Comparison of ENCODE assay signal across 1 cellular context in the genomic region with DNA sequence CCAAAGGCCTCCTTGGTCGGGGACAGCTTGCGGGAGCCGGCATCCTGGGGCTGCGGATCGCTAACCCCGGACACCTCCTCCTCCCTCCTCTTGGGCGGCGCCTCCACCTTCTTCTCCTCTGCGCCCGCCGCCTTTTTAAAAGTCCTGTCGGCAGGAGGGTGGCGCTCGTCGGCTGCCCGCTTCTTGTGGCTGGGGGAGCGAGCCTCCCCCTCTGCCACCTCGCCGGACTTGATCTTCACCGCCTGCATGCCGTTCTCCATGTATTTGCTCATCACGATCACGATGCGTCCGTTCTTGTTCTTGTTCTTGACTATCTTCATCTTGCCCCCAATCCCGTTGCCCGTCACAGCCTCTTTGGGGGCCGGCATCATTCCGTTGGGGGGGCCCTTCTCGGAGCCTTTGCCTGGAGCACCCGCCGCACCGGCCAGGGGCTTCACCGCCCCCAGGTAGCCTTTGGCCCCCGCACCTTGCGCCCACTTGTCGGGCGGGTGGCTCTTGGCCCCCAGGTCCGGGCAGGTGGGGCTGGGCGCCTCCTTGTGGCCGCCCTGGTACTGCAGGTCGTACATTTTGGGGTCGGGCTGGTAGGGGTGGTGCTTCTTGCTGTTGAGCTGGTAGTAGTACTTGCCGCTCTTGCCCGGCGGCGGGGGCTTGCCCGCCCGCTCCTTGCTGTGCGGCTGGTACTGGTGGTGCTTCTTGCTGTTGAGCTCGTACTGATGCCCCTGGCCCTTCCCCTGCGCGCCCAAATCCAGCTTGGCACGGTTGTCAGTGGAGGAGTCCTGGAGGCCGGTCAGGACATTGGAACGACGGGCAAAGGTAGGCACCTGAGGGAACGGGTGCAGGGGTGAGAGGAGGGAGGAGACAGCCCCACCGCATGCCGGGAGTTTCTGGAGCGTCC.
TF ChIP-seq lines count a peak whose summit lies in the region.

No MANE protein-coding gene starts in this region.

TF ChIP-seq in HepG2, 621 proteins besides CTCF, POLR2A, EP300 and RAD21 (continued from another document and continues in another):
- TF ChIP-seq, protein P1, sequence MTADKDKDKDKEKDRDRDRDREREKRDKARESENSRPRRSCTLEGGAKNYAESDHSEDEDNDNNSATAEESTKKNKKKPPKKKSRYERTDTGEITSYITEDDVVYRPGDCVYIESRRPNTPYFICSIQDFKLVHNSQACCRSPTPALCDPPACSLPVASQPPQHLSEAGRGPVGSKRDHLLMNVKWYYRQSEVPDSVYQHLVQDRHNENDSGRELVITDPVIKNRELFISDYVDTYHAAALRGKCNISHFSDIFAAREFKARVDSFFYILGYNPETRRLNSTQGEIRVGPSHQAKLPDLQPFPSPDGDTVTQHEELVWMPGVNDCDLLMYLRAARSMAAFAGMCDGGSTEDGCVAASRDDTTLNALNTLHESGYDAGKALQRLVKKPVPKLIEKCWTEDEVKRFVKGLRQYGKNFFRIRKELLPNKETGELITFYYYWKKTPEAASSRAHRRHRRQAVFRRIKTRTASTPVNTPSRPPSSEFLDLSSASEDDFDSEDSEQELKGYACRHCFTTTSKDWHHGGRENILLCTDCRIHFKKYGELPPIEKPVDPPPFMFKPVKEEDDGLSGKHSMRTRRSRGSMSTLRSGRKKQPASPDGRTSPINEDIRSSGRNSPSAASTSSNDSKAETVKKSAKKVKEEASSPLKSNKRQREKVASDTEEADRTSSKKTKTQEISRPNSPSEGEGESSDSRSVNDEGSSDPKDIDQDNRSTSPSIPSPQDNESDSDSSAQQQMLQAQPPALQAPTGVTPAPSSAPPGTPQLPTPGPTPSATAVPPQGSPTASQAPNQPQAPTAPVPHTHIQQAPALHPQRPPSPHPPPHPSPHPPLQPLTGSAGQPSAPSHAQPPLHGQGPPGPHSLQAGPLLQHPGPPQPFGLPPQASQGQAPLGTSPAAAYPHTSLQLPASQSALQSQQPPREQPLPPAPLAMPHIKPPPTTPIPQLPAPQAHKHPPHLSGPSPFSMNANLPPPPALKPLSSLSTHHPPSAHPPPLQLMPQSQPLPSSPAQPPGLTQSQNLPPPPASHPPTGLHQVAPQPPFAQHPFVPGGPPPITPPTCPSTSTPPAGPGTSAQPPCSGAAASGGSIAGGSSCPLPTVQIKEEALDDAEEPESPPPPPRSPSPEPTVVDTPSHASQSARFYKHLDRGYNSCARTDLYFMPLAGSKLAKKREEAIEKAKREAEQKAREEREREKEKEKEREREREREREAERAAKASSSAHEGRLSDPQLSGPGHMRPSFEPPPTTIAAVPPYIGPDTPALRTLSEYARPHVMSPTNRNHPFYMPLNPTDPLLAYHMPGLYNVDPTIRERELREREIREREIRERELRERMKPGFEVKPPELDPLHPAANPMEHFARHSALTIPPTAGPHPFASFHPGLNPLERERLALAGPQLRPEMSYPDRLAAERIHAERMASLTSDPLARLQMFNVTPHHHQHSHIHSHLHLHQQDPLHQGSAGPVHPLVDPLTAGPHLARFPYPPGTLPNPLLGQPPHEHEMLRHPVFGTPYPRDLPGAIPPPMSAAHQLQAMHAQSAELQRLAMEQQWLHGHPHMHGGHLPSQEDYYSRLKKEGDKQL (CRISPR knock-in tag; IDR thresholded peaks at IDR 0.05; ENCODE audit: low read depth), result no peak
- TF ChIP-seq TFAP4 (IDR thresholded peaks at IDR 0.05; ENCODE audit: borderline replicate concordance, low read depth), result peak; percentile 30; the same call in 1 of the 2 replicates
- TF ChIP-seq ZNF788 (CRISPR knock-in tag; IDR thresholded peaks at IDR 0.05; ENCODE audit: borderline replicate concordance), result 0 out of 2 replicates have a peak, but pooled peaks have one; percentile 34
- no peak for TF ChIP-seq ZNF570 (CRISPR knock-in tag; IDR thresholded peaks at IDR 0.05; ENCODE audit: borderline replicate concordance)
- TF ChIP-seq ZNF619 (CRISPR knock-in tag; IDR thresholded peaks at IDR 0.05), result no peak
- no peak for TF ChIP-seq ZNF280D (CRISPR knock-in tag; IDR thresholded peaks at IDR 0.05)
- no peak for TF ChIP-seq FOXM1 (CRISPR knock-in tag; IDR thresholded peaks at IDR 0.05)
- no peak for TF ChIP-seq MLX (CRISPR knock-in tag; IDR thresholded peaks at IDR 0.05)
- TF ChIP-seq KDM3A (CRISPR knock-in tag; IDR thresholded peaks at IDR 0.05; ENCODE audit: low read depth), result no peak
- TF ChIP-seq, protein P2, sequence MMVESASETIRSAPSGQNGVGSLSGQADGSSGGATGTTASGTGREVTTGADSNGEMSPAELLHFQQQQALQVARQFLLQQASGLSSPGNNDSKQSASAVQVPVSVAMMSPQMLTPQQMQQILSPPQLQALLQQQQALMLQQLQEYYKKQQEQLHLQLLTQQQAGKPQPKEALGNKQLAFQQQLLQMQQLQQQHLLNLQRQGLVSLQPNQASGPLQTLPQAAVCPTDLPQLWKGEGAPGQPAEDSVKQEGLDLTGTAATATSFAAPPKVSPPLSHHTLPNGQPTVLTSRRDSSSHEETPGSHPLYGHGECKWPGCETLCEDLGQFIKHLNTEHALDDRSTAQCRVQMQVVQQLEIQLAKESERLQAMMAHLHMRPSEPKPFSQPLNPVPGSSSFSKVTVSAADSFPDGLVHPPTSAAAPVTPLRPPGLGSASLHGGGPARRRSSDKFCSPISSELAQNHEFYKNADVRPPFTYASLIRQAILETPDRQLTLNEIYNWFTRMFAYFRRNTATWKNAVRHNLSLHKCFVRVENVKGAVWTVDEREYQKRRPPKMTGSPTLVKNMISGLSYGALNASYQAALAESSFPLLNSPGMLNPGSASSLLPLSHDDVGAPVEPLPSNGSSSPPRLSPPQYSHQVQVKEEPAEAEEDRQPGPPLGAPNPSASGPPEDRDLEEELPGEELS (CRISPR knock-in tag; IDR thresholded peaks at IDR 0.05), result no peak
- no peak for TF ChIP-seq SYNCRIP (IDR thresholded peaks at IDR 0.05; ENCODE audit: insufficient read depth, low read depth, low read length)
- TF ChIP-seq GTF2F1 (IDR thresholded peaks at IDR 0.05; ENCODE audit: low read length), result no peak
- no peak for TF ChIP-seq MAFG (CRISPR knock-in tag; IDR thresholded peaks at IDR 0.05)
- TF ChIP-seq ZNF775 (CRISPR knock-in tag; IDR thresholded peaks at IDR 0.05; ENCODE audit: borderline replicate concordance), result no peak
- TF ChIP-seq XRCC5 (optimal IDR thresholded peaks at IDR 0.05; ENCODE audit: low read length), result peak; percentile 53
- no peak for TF ChIP-seq BRF2 (CRISPR knock-in tag; IDR thresholded peaks at IDR 0.05)
- no peak for TF ChIP-seq TERF1 (CRISPR knock-in tag; IDR thresholded peaks at IDR 0.05)
- TF ChIP-seq POGK (CRISPR knock-in tag; conservative IDR thresholded peaks at IDR 0.05), result peak; percentile 13; the same call in 1 of the 2 replicates
- no peak for TF ChIP-seq LCORL (IDR thresholded peaks at IDR 0.05)
- TF ChIP-seq LCORL (CRISPR knock-in tag; IDR thresholded peaks at IDR 0.05), result peak; percentile 9; the same call in 1 of the 2 replicates
- TF ChIP-seq GATAD2A (CRISPR knock-in tag; IDR thresholded peaks at IDR 0.05), result peak; percentile 69
- no peak for TF ChIP-seq GRHL1 (CRISPR knock-in tag; conservative IDR thresholded peaks at IDR 0.05)
- no peak for TF ChIP-seq ZNF839 (CRISPR knock-in tag; IDR thresholded peaks at IDR 0.05; ENCODE audit: borderline replicate concordance)
- TF ChIP-seq ATF1 (CRISPR knock-in tag; IDR thresholded peaks at IDR 0.05), result no peak
